ENCODE assay signal across 18 cellular contexts in the genomic region with DNA sequence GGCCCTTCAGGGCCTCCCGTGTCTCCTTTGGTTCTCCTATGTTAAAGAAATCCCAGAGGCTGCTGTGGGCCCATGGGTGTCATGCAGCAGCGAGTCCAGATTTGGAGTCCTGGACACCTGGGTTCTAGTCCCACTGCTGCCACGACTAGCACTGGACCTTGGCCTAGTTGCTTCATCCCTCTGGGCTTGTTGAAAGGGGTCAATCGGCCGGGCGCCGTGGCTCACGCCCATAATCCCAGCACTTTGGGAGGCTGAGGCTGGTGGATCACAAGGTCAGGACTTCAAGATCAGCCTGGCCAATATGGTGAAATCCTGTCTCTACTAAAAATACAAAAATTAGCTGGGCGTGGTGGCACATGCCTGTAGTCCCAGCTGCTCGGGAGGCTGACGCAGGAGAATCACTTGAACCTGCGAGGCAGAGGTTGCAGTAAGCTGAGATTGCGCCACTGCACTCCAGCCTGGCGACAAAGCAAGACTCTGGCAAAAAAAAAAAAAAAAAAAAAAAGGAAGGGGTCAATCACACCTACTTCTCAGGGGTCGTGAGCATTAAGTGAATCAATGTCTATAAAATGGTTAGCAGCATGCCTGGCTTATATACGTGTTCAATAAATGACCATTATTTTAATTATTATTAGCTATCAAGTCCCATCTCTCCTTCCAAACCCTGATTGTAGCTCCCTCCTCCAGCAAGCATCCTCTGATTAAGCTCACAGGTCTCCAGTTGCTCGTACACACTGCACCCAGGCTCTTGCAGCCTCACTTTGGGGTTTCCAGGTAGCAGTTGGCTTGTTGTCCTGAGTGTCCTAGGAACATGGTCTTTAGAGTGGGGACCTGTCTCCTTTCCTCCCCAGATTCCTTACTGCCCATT. TPM values are rescaled to one million over a fixed set of nuclear protein-coding genes. Genes with fewer than 3 reads are reported as not detected.
DNase-seq lines count a peak whose midpoint lies in the region; ATAC-seq and TF ChIP-seq lines count a peak whose summit lies in the region.
"Had no signal": no experiment of that assay in that cellular context is flagged by ENCODE, and none has a peak within 500 bp of the region (broad histone marks: within the 10 kb centered on the region; RNA-seq: fewer than 3 reads in every experiment).

No MANE protein-coding gene starts in this region.

- no peak overlapping the region for H3K4me3 ChIP-seq in stomach
- H3K4me3 ChIP-seq: adrenal gland, gastrocnemius medialis, suprapubic skin had no signal

- peak overlapping the region; percentile 66 for H3K4me3 Mint-ChIP-seq in HFFc6
- H3K4me3 Mint-ChIP-seq in effector memory CD8-positive, alpha-beta T cell: no peak overlapping the region
- H3K4me3 Mint-ChIP-seq: activated B cell treated with CpG ODN at 0.5 μM for 24 hours; activated T-helper 17 cell treated with anti-CD3 and anti-CD28 coated beads, Interleukin-2, amount 50 U/mL, for 72 hours; T-helper 17 cell had no signal

- peak overlapping the region in 3 of 5 donors; percentile 0 to 16 (median 3) for H3K27ac ChIP-seq in stomach
- H3K27ac ChIP-seq: gastrocnemius medialis, parathyroid adenoma, suprapubic skin had no signal

- no peaks in the 10 kb centered on the region for H3K27me3 ChIP-seq in stomach
- H3K27me3 ChIP-seq: adrenal gland, gastrocnemius medialis, suprapubic skin had no signal

- no peaks in the 10 kb centered on the region for H3K9me3 ChIP-seq in stomach
- H3K9me3 ChIP-seq: adrenal gland, gastrocnemius medialis, suprapubic skin had no signal

- TF ChIP-seq CTCF in HFFc6 (IDR thresholded peaks at IDR 0.05) (no peak), stomach (IDR thresholded peaks at IDR 0.05) (no peak)

- peaks cover 77% of the 10 kb centered on the region for H3K4me1 Mint-ChIP-seq in HFFc6 (ENCODE audit: low read depth)
- H3K4me1 Mint-ChIP-seq in effector memory CD8-positive, alpha-beta T cell (ENCODE audit: low read depth in 2 of 2): no peaks in the 10 kb centered on the region
- H3K4me1 Mint-ChIP-seq: activated B cell treated with CpG ODN at 0.5 μM for 24 hours; activated T-helper 17 cell treated with anti-CD3 and anti-CD28 coated beads, Interleukin-2, amount 50 U/mL, for 72 hours; T-helper 17 cell had no signal

- peak overlapping the region; percentile 81 for H3K27ac Mint-ChIP-seq in HFFc6
- H3K27ac Mint-ChIP-seq in effector memory CD8-positive, alpha-beta T cell: no peak overlapping the region
- H3K27ac Mint-ChIP-seq: activated B cell treated with CpG ODN at 0.5 μM for 24 hours; activated T-helper 17 cell treated with anti-CD3 and anti-CD28 coated beads, Interleukin-2, amount 50 U/mL, for 72 hours; T-helper 17 cell had no signal

- H3K27me3 Mint-ChIP-seq in HFFc6 (ENCODE audit: insufficient read depth): peaks cover 6% of the 10 kb centered on the region; the same call in 1 of the 2 replicates
- peaks cover 36 to 56% of the 10 kb centered on the region in 2 donors for H3K27me3 Mint-ChIP-seq in effector memory CD8-positive, alpha-beta T cell

- DNase-seq in HFFc6 (no peak), T1000 (lab: John Stamatoyannopoulos, UW) (peak; percentile 54), iris pigment epithelial cell (ENCODE audit: low read depth) (peak; percentile 18), stomach (no peak)
- no peak for DNase-seq in effector memory CD8-positive, alpha-beta T cell
- DNase-seq: activated B cell treated with CpG ODN at 0.5 μM for 24 hours; gastrocnemius medialis; NCI-H1694 treated with DMSO at 0.1 percent for 48 hours; NCI-H345; stimulated activated CD4-positive, alpha-beta T cell treated with anti-CD3 and anti-CD28 coated beads, Interleukin-4, amount 100 ng/mL, for 24 hours; T-helper 17 cell had no signal

- TF ChIP-seq POLR2A in stomach (IDR thresholded peaks at IDR 0.05): no peak

- intact Hi-C loops in stomach (cut with DNase I; ENCODE audit: low total_unique reads): no loop called here

- WGBS in stomach, 5 donors: 73 to 87% (median 83%) methylated on average over 15 to 17 of the region's 17 CpGs

- H3K36me3 ChIP-seq in stomach: no peaks in the 10 kb centered on the region
- H3K36me3 ChIP-seq: adrenal gland, gastrocnemius medialis, suprapubic skin had no signal

- no peaks in the 10 kb centered on the region for H3K36me3 Mint-ChIP-seq in HFFc6 (ENCODE audit: low read depth)
- H3K36me3 Mint-ChIP-seq in effector memory CD8-positive, alpha-beta T cell (ENCODE audit: insufficient read depth): no peaks in the 10 kb centered on the region

- peaks cover 4 to 28% (median 10%) of the 10 kb centered on the region in 4 donors for H3K4me1 ChIP-seq in stomach
- H3K4me1 ChIP-seq: gastrocnemius medialis, parathyroid adenoma had no signal

- ATAC-seq in HG02938 (IDR thresholded peaks at IDR 0.05; ENCODE audit: unreplicated experiment) (no peak), HG03442 (IDR thresholded peaks at IDR 0.05; ENCODE audit: unreplicated experiment) (no peak)
- no peak for ATAC-seq in effector memory CD8-positive, alpha-beta T cell (replicated peaks)
- ATAC-seq: activated T-helper 17 cell treated with anti-CD3 and anti-CD28 coated beads, Interleukin-2, amount 50 U/mL, for 72 hours; gastrocnemius medialis; left lobe of liver; T-helper 17 cell had no signal

- no peak for TF ChIP-seq EP300 in stomach (IDR thresholded peaks at IDR 0.05)

- no peaks in the 10 kb centered on the region for H3K9me3 Mint-ChIP-seq in HFFc6
- no peaks in the 10 kb centered on the region for H3K9me3 Mint-ChIP-seq in effector memory CD8-positive, alpha-beta T cell
- H3K9me3 Mint-ChIP-seq: activated B cell treated with CpG ODN at 0.5 μM for 24 hours; activated T-helper 17 cell treated with anti-CD3 and anti-CD28 coated beads, Interleukin-2, amount 50 U/mL, for 72 hours had no signal

RNA-seq across cellular contexts. Expression of gene KIRREL1, which starts 43.8 kb away (rescaled TPM):
- total RNA-seq in HFFc6 (2021; fragmentation: NEBNext Ultra II Directional; extraction: Animal tissue kit (Norgen Biotek cat#: 25700)): 100 to 1,000 TPM in 5 of 6 experiments, 10 to 100 TPM in 1; 99.5 to 121 (median 107) TPM
- 10 to 100 TPM in 3 of 5 donors, 1 to 10 TPM in 2; 3.2 to 27.9 (median 10.7) TPM for total RNA-seq in stomach
- polyA plus RNA-seq in stomach: 1 to 10 TPM; 2.8 to 4.3 (median 4.0) TPM
- total RNA-seq: activated B cell treated with CpG ODN at 0.5 μM for 24 hours, T-helper 17 cell had no signal

Comparison
In these comparisons a context has a peak if more than half of its experiments do, and no peak if none do; other contexts are left out.
1. DNase-seq: peak in T1000 (single experiment) and iris pigment epithelial cell (single experiment); none in HFFc6 (single experiment), stomach (single experiment) and effector memory CD8-positive, alpha-beta T cell (0 of 3).